ENCODE assay signal across 2 cellular contexts in the genomic region with DNA sequence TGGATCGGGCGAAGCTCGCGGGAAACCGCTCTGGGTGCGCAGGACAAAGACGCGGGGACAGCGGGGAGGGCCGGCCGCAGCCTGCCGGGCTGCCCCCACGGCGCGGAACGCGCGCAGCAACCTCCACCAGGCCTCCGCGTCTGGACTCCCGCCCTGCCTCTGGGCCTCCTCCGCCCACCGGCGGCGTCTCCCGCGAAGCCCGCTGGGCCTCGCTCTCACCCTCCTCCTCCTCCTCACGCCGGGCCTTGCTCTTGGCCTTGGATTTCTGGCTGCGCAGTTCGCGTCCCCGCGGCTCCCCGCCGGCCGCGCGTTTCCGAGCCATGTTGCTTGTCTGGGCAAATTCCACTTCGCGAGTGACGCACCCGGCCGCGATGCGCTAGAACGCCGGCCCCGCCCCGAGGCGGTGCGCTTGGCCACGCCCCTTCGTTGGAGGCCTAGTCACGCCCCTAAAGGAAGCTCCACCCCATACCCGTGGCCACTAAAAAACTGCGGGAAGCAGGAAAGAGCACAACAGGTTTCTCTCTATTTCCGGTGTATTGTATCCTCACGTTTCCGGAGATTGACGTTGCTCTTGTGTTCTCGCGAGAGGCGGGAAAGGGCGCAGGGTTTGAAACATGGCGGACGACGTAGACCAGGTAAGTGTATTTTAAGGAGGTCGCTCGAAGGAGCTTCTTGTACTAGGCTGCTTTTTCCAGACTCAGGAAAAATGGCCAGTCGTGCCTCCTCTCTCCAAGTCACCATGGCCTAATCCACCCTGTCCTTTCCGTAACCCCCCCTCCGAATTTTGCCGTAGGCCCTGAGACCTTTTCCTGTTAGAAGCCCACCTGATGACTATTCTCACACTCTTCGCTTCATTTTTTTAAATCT.
TF ChIP-seq lines count a peak whose summit lies in the region.

A gene (plus strand): TSS at position 571 of the 867 bp plus-strand sequence. CDS start 44 bp downstream, at position 615.
A gene (minus strand): TSS at position 355 of the 867 bp plus-strand sequence. CDS start 33 bp downstream, at position 322.

TF ChIP-seq in HCT116, 20 proteins besides CTCF, POLR2A, EP300 and RAD21 (continued from another document):
- TF ChIP-seq EGR1 (IDR thresholded peaks at IDR 0.05; ENCODE audit: low read depth) (no peak; the same call in 1 of the 2 replicates), JUND (IDR thresholded peaks at IDR 0.05) (no peak), ZNF274 (IDR thresholded peaks at IDR 0.05; ENCODE audit: low read depth, low read length) (no peak), POLR2AphosphoS5 (IDR thresholded peaks at IDR 0.05; ENCODE audit: low read depth, low read length) (peak; percentile 90), ZFX (IDR thresholded peaks at IDR 0.05) (peak; percentile 94), EZH2 (IDR thresholded peaks at IDR 0.05) (no peak), SP1 (IDR thresholded peaks at IDR 0.05; ENCODE audit: low read depth) (peak; percentile 80), YY1 (IDR thresholded peaks at IDR 0.05; ENCODE audit: extremely low read depth, insufficient replicate concordance, low read depth, low read length) (peak; percentile 96), FOSL1 (IDR thresholded peaks at IDR 0.05; ENCODE audit: low read depth) (0 out of 2 replicates have a peak, but pooled peaks have one; percentile 5), CEBPB (IDR thresholded peaks at IDR 0.05; ENCODE audit: low read depth) (no peak), ELF1 (IDR thresholded peaks at IDR 0.05; ENCODE audit: borderline replicate concordance, low read depth) (peak; percentile 84)
- TF ChIP-seq, protein P1, sequence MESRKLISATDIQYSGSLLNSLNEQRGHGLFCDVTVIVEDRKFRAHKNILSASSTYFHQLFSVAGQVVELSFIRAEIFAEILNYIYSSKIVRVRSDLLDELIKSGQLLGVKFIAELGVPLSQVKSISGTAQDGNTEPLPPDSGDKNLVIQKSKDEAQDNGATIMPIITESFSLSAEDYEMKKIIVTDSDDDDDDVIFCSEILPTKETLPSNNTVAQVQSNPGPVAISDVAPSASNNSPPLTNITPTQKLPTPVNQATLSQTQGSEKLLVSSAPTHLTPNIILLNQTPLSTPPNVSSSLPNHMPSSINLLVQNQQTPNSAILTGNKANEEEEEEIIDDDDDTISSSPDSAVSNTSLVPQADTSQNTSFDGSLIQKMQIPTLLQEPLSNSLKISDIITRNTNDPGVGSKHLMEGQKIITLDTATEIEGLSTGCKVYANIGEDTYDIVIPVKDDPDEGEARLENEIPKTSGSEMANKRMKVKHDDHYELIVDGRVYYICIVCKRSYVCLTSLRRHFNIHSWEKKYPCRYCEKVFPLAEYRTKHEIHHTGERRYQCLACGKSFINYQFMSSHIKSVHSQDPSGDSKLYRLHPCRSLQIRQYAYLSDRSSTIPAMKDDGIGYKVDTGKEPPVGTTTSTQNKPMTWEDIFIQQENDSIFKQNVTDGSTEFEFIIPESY (IDR thresholded peaks at IDR 0.05; ENCODE audit: extremely low read depth, insufficient replicate concordance, low read length): peak; percentile 98
- TF ChIP-seq, protein P2, sequence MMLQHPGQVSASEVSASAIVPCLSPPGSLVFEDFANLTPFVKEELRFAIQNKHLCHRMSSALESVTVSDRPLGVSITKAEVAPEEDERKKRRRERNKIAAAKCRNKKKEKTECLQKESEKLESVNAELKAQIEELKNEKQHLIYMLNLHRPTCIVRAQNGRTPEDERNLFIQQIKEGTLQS (IDR thresholded peaks at IDR 0.05): no peak
- TF ChIP-seq, protein P3, sequence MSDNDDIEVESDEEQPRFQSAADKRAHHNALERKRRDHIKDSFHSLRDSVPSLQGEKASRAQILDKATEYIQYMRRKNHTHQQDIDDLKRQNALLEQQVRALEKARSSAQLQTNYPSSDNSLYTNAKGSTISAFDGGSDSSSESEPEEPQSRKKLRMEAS (IDR thresholded peaks at IDR 0.05): peak; percentile 76
- TF ChIP-seq, protein P4, sequence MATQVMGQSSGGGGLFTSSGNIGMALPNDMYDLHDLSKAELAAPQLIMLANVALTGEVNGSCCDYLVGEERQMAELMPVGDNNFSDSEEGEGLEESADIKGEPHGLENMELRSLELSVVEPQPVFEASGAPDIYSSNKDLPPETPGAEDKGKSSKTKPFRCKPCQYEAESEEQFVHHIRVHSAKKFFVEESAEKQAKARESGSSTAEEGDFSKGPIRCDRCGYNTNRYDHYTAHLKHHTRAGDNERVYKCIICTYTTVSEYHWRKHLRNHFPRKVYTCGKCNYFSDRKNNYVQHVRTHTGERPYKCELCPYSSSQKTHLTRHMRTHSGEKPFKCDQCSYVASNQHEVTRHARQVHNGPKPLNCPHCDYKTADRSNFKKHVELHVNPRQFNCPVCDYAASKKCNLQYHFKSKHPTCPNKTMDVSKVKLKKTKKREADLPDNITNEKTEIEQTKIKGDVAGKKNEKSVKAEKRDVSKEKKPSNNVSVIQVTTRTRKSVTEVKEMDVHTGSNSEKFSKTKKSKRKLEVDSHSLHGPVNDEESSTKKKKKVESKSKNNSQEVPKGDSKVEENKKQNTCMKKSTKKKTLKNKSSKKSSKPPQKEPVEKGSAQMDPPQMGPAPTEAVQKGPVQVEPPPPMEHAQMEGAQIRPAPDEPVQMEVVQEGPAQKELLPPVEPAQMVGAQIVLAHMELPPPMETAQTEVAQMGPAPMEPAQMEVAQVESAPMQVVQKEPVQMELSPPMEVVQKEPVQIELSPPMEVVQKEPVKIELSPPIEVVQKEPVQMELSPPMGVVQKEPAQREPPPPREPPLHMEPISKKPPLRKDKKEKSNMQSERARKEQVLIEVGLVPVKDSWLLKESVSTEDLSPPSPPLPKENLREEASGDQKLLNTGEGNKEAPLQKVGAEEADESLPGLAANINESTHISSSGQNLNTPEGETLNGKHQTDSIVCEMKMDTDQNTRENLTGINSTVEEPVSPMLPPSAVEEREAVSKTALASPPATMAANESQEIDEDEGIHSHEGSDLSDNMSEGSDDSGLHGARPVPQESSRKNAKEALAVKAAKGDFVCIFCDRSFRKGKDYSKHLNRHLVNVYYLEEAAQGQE (IDR thresholded peaks at IDR 0.05; ENCODE audit: low read depth): no peak
TF ChIP-seq in HCT116: peak in this region for 10.

TF ChIP-seq in neural cell, 6 proteins besides CTCF, POLR2A, EP300 and RAD21 (continued from another document):
- TF ChIP-seq, protein P4 (IDR thresholded peaks at IDR 0.05; ENCODE audit: borderline replicate concordance): peak; percentile 85
- TF ChIP-seq EZH2 (IDR thresholded peaks at IDR 0.05; ENCODE audit: borderline replicate concordance, insufficient read depth, low read length, poor library complexity, severe bottlenecking) (no peak), POLR2AphosphoS5 (IDR thresholded peaks at IDR 0.05) (peak; percentile 96)
